Comparison of ENCODE assay signal across 16 cellular contexts in genomic region chrX:37603938-37604409, GRCh38. TPM values are rescaled to one million over a fixed set of nuclear protein-coding genes. Genes with fewer than 3 reads are reported as not detected.
DNase-seq lines count a peak whose midpoint lies in the region; TF ChIP-seq lines count a peak whose summit lies in the region.
"Had no signal": no experiment of that assay in that cellular context is flagged by ENCODE, and none has a peak within 500 bp of the region (broad histone marks: within the 10 kb centered on the region; RNA-seq: fewer than 3 reads in every experiment).

No MANE protein-coding gene starts in this region.

- H3K27ac Mint-ChIP-seq in MCF 10A (ENCODE audit: low read depth, unreplicated experiment) (peak overlapping the region; percentile 39), endodermal cell (no peak overlapping the region)
- H3K27ac Mint-ChIP-seq in activated T-helper 2 cell treated with anti-CD3 and anti-CD28 coated beads, Interferon-gamma antibody, Interleukin-2, Interleukin-4, amounts not matched to agents 10 μg/mL and 5 μg/mL and 100 μg/mL, durations not matched to agents 14 hours and 24 hours and 36 hours, result no peak overlapping the region
- H3K27ac Mint-ChIP-seq: activated T-cell treated with anti-CD3 and anti-CD28 coated beads, Interleukin-2, amount 50 U/mL, for 24 hours; CD8-positive, alpha-beta memory T cell; T-helper 1 cell treated with Interleukin-12 subunit alpha and Interleukin-12 subunit beta and Interleukin-4 antibody, amounts not matched to agents 30 μg/mL and 1 μg/mL, for 36 hours had no signal

- no peak overlapping the region; the same call in 1 of the 2 replicates for H2AFZ ChIP-seq in KMS-11 (ENCODE audit: low read depth)

- no peak overlapping the region; the same call in 1 of the 2 replicates for H3K9ac ChIP-seq in KMS-11
- H3K9ac ChIP-seq in endodermal cell (ENCODE audit: extremely low read depth, low read length, poor library complexity, severe bottlenecking), result no peak overlapping the region

- H3K36me3 ChIP-seq in breast epithelium (no peaks in the 10 kb centered on the region), KMS-11 (ENCODE audit: insufficient read depth) (no peaks in the 10 kb centered on the region), adrenal gland (replicated peaks in 1 of 2) (no peaks in the 10 kb centered on the region), endodermal cell (ENCODE audit: control insufficient read depth, insufficient read depth, low read length) (no peaks in the 10 kb centered on the region)
- H3K36me3 ChIP-seq: Peyer's patch had no signal

- intact Hi-C loops in MCF 10A (cut with micrococcal nuclease), result no loop called here
- intact Hi-C loops in breast epithelium (cut with DNase I; ENCODE audit: low total_unique reads), result no loop called here
- intact Hi-C loops in activated T-helper 2 cell treated with anti-CD3 and anti-CD28 coated beads, Interferon-gamma antibody, Interleukin-2, Interleukin-4, amounts not matched to agents 10 μg/mL and 5 μg/mL and 100 μg/mL, durations not matched to agents 14 hours and 24 hours and 36 hours (cut with micrococcal nuclease), result no loop called here
- intact Hi-C loops in adrenal gland (cut with DNase I), result no loop called here

- H4K20me1 ChIP-seq in KMS-11 (ENCODE audit: insufficient read depth), result no peaks in the 10 kb centered on the region

- DNase-seq in MCF 10A (ENCODE audit: unreplicated experiment) (peak; percentile 43), breast epithelium (ENCODE audit: low spot score in 2 of 2) (no peak), globus pallidus (ENCODE audit: low spot score) (peak; percentile 1), AG20443 (ENCODE audit: low spot score) (no peak), adrenal gland (no peak), endodermal cell (no peak)
- DNase-seq in activated T-helper 2 cell treated with anti-CD3 and anti-CD28 coated beads, Interferon-gamma antibody, Interleukin-2, Interleukin-4, amounts not matched to agents 10 μg/mL and 5 μg/mL and 100 μg/mL, durations not matched to agents 14 hours and 24 hours and 36 hours (ENCODE audit: low spot score), result no peak
- DNase-seq: activated CD4-positive, alpha-beta T cell treated with anti-CD3 and anti-CD28 coated beads for 1 hour; activated T-cell treated with anti-CD3 and anti-CD28 coated beads, Interleukin-2, amount 50 U/mL, for 24 hours; CD8-positive, alpha-beta memory T cell; Peyer's patch had no signal

- no peaks in the 10 kb centered on the region for H3K9me3 Mint-ChIP-seq in MCF 10A (ENCODE audit: unreplicated experiment)
- no peaks in the 10 kb centered on the region for H3K9me3 Mint-ChIP-seq in activated T-helper 2 cell treated with anti-CD3 and anti-CD28 coated beads, Interferon-gamma antibody, Interleukin-2, Interleukin-4, amounts not matched to agents 10 μg/mL and 5 μg/mL and 100 μg/mL, durations not matched to agents 14 hours and 24 hours and 36 hours
- H3K9me3 Mint-ChIP-seq in endodermal cell, result peaks cover 40% of the 10 kb centered on the region
- H3K9me3 Mint-ChIP-seq: activated T-cell treated with anti-CD3 and anti-CD28 coated beads, Interleukin-2, amount 50 U/mL, for 24 hours; CD8-positive, alpha-beta memory T cell; T-helper 1 cell treated with Interleukin-12 subunit alpha and Interleukin-12 subunit beta and Interleukin-4 antibody, amounts not matched to agents 30 μg/mL and 1 μg/mL, for 36 hours had no signal

- no peak overlapping the region for H3K4me3 Mint-ChIP-seq in MCF 10A (ENCODE audit: unreplicated experiment)
- H3K4me3 Mint-ChIP-seq in activated T-helper 2 cell treated with anti-CD3 and anti-CD28 coated beads, Interferon-gamma antibody, Interleukin-2, Interleukin-4, amounts not matched to agents 10 μg/mL and 5 μg/mL and 100 μg/mL, durations not matched to agents 14 hours and 24 hours and 36 hours (ENCODE audit: low read depth), result no peak overlapping the region
- H3K4me3 Mint-ChIP-seq in endodermal cell, result no peak overlapping the region
- H3K4me3 Mint-ChIP-seq: activated T-cell treated with anti-CD3 and anti-CD28 coated beads, Interleukin-2, amount 50 U/mL, for 24 hours; CD8-positive, alpha-beta memory T cell; T-helper 1 cell treated with Interleukin-12 subunit alpha and Interleukin-12 subunit beta and Interleukin-4 antibody, amounts not matched to agents 30 μg/mL and 1 μg/mL, for 36 hours had no signal

- CTCF ChIA-PET in MCF 10A (lab: Yijun Ruan, JAX), result interaction anchor here (0.9 to 1.2 kb wide), 2 partner anchors 14 to 42 kb away, joined by 3 read pairs; no protein-coding TSS in a partner anchor

- peaks cover 20% of the 10 kb centered on the region for H3K4me1 Mint-ChIP-seq in MCF 10A (ENCODE audit: insufficient read depth, unreplicated experiment)
- no peaks in the 10 kb centered on the region for H3K4me1 Mint-ChIP-seq in activated T-helper 2 cell treated with anti-CD3 and anti-CD28 coated beads, Interferon-gamma antibody, Interleukin-2, Interleukin-4, amounts not matched to agents 10 μg/mL and 5 μg/mL and 100 μg/mL, durations not matched to agents 14 hours and 24 hours and 36 hours (ENCODE audit: low read depth)
- no peaks in the 10 kb centered on the region for H3K4me1 Mint-ChIP-seq in endodermal cell

- no peaks in the 10 kb centered on the region for H3K4me1 ChIP-seq in breast epithelium
- H3K4me1 ChIP-seq in KMS-11 (ENCODE audit: low read depth, poor library complexity, severe bottlenecking), result peaks cover 36% of the 10 kb centered on the region
- no peaks in the 10 kb centered on the region for H3K4me1 ChIP-seq in adrenal gland (replicated peaks in 1 of 2)
- no peaks in the 10 kb centered on the region for H3K4me1 ChIP-seq in endodermal cell (ENCODE audit: control insufficient read depth, insufficient read depth, low read length)
- H3K4me1 ChIP-seq: A549, Peyer's patch had no signal

- TF ChIP-seq CTCF in MCF 10A (IDR thresholded peaks at IDR 0.05; ENCODE audit: unreplicated experiment) (no peak), breast epithelium (IDR thresholded peaks at IDR 0.05) (no peak), KMS-11 (conservative IDR thresholded peaks at IDR 0.05; ENCODE audit: low read depth, low read length) (no peak), adrenal gland (IDR thresholded peaks at IDR 0.05) (no peak), endodermal cell (conservative IDR thresholded peaks at IDR 0.05) (no peak)

- H3K4me3 ChIP-seq in breast epithelium (no peak overlapping the region), KMS-11 (IDR thresholded peaks at IDR 0.05; ENCODE audit: insufficient read depth, low read depth, low read length) (no peak overlapping the region), adrenal gland (no peak overlapping the region), endodermal cell (ENCODE audit: low read length) (no peak overlapping the region)
- H3K4me3 ChIP-seq: A549, dorsolateral prefrontal cortex, Peyer's patch, smooth muscle cell had no signal

- H3K36me3 Mint-ChIP-seq in MCF 10A (ENCODE audit: insufficient read depth, unreplicated experiment), result no peaks in the 10 kb centered on the region
- no peaks in the 10 kb centered on the region for H3K36me3 Mint-ChIP-seq in activated T-helper 2 cell treated with anti-CD3 and anti-CD28 coated beads, Interferon-gamma antibody, Interleukin-2, Interleukin-4, amounts not matched to agents 10 μg/mL and 5 μg/mL and 100 μg/mL, durations not matched to agents 14 hours and 24 hours and 36 hours (ENCODE audit: low read depth)
- no peaks in the 10 kb centered on the region for H3K36me3 Mint-ChIP-seq in endodermal cell (ENCODE audit: low read depth)
- H3K36me3 Mint-ChIP-seq: CD8-positive, alpha-beta memory T cell had no signal

- 63 to 88% (median 78%) methylated on average over 1 of the region's 1 CpG for WGBS in adrenal gland, 4 donors
- 90% methylated on average over 1 of the region's 1 CpG; no CpG with 5 or more reads in 1 of the 2 experiments for WGBS in endodermal cell (ENCODE audit: insufficient coverage in 1 of 2, insufficient read length in 1 of 2), 2 experiments

- H3K79me2 ChIP-seq in KMS-11 (ENCODE audit: insufficient read depth, low read depth), result no peaks in the 10 kb centered on the region

- H3K9me3 ChIP-seq in breast epithelium (no peaks in the 10 kb centered on the region), adrenal gland (replicated peaks in 1 of 3) (no peaks in the 10 kb centered on the region), endodermal cell (ENCODE audit: control insufficient read depth, low read length) (no peaks in the 10 kb centered on the region)
- H3K9me3 ChIP-seq: A549, Peyer's patch had no signal

- H3K27ac ChIP-seq in breast epithelium (no peak overlapping the region), KMS-11 (peak overlapping the region; percentile 50; the same call in 1 of the 2 replicates), adrenal gland (no peak overlapping the region), endodermal cell (ENCODE audit: low read depth, low read length) (no peak overlapping the region)
- H3K27ac ChIP-seq: A549, dorsolateral prefrontal cortex, Peyer's patch had no signal

- peak overlapping the region; percentile 55 for H3K4me2 ChIP-seq in KMS-11
- H3K4me2 ChIP-seq: A549, smooth muscle cell had no signal

- no TSS peak for BruUV-seq in MCF 10A (replicated peaks; lab: Mats Ljungman, UMichigan)

- H3K27me3 ChIP-seq in breast epithelium (peaks cover 0 to 41% of the 10 kb centered on the region in 2 donors), KMS-11 (ENCODE audit: insufficient read depth, low read depth) (no peaks in the 10 kb centered on the region), adrenal gland (peaks cover 20% of the 10 kb centered on the region), endodermal cell (ENCODE audit: control insufficient read depth, insufficient read depth, low read length, poor library complexity, severe bottlenecking) (no peaks in the 10 kb centered on the region)
- H3K27me3 ChIP-seq: Peyer's patch had no signal

- H3K27me3 Mint-ChIP-seq in MCF 10A (ENCODE audit: insufficient read depth, unreplicated experiment) (peaks cover 80% of the 10 kb centered on the region), endodermal cell (ENCODE audit: insufficient read depth) (no peaks in the 10 kb centered on the region)
- peaks cover 3% of the 10 kb centered on the region for H3K27me3 Mint-ChIP-seq in activated T-helper 2 cell treated with anti-CD3 and anti-CD28 coated beads, Interferon-gamma antibody, Interleukin-2, Interleukin-4, amounts not matched to agents 10 μg/mL and 5 μg/mL and 100 μg/mL, durations not matched to agents 14 hours and 24 hours and 36 hours (ENCODE audit: low read depth)

- TF ChIP-seq POLR2A in breast epithelium (IDR thresholded peaks at IDR 0.05) (no peak), adrenal gland (IDR thresholded peaks at IDR 0.05) (no peak)

- POLR2A ChIA-PET in MCF 10A (lab: Yijun Ruan, JAX), result interaction anchor here (1.1 to 1.6 kb wide), 2 partner anchors 24 to 41 kb away, joined by 3 read pairs; no protein-coding TSS in a partner anchor

RNA-seq across cellular contexts. Expression of gene LANCL3, which starts 32.5 kb away (rescaled TPM):
- total RNA-seq in MCF 10A (2022) (0.47 and 0.54 TPM in 2 replicates), breast epithelium (under 1 TPM; 0.16 to 0.59 (median 0.33) TPM), adrenal gland (under 1 TPM; 0.04 to 0.69 (median 0.14) TPM), endodermal cell (under 1 TPM; 0.07 to 0.11 TPM)
- 0.11 and 0.16 TPM in 2 replicates for total RNA-seq in activated T-helper 2 cell treated with anti-CD3 and anti-CD28 coated beads, Interferon-gamma antibody, Interleukin-2, Interleukin-4, amounts not matched to agents 10 μg/mL and 5 μg/mL and 100 μg/mL, durations not matched to agents 14 hours and 24 hours and 36 hours
- under 1 TPM; 0.07 to 0.20 (median 0.08) TPM for polyA plus RNA-seq in adrenal gland
- 0.07 TPM for polyA plus RNA-seq in endodermal cell (2013, experiment 1 of 2)
- polyA plus RNA-seq in endodermal cell (2013, experiment 2 of 2), result 0.08 TPM
- polyA plus RNA-seq: A549 had no signal

Comparison
In these comparisons a context has a peak if more than half of its experiments do, and no peak if none do; other contexts are left out.
1. DNase-seq: peak in MCF 10A (single experiment) and globus pallidus (single experiment); none in breast epithelium (0 of 2), activated T-helper 2 cell treated with anti-CD3 and anti-CD28 coated beads, Interferon-gamma antibody, Interleukin-2, Interleukin-4, amounts not matched to agents 10 μg/mL and 5 μg/mL and 100 μg/mL, durations not matched to agents 14 hours and 24 hours and 36 hours (single experiment), AG20443 (single experiment), adrenal gland (0 of 7) and endodermal cell (single experiment).